ENCODE assay signal across 7 cellular contexts in the genomic region with DNA sequence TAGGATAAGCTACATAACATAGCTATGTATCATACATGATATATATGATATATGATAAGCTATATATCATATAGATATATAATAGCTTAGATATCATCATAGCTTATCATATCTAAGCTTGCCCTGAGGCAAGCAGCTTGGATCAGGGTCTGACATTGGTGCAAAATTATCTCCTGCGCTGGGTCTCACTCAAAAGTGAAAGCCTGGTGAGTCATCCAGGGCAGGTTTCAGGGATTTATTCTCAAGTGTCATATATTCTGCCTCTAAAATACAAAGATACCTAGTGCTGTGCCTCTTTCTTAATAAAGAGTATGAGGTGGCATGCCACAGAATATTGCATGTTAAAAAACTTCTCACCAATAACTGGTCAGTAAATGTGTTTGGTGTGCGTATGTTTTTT.
"Had no signal": no experiment of that assay in that cellular context is flagged by ENCODE, and none has a peak within 500 bp of the region (broad histone marks: within the 10 kb centered on the region; RNA-seq: fewer than 3 reads in every experiment).

No MANE protein-coding gene starts in this region.

- ATAC-seq: HepG2, K562 had no signal

- H3K27ac ChIP-seq: HL-60, KMS-11 had no signal

- H3K9ac ChIP-seq: KMS-11 had no signal

- H3K4me3 ChIP-seq: K562 had no signal

- H3K4me2 ChIP-seq: KMS-11 had no signal

- DNase-seq: IMR-90, KBM-7, KG1 had no signal
